13 cellular contexts compared by ENCODE assay signal in the genomic region with DNA sequence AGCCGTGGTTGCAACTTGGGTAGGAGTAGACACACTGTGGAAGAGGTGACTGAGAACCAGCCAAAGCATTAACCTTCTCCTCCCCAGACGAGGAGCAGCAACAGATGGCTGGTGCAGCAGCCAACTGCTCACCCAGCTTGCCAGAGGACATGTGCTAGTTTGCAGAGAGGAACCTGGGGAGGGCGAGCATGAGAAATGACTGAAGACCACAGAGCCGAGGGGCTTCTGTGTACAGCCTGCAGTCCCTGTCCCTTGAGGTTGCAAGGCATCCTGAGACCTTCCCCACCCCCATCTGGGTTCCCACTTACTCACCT.
DNase-seq lines count a peak whose midpoint lies in the region; ATAC-seq, FAIRE-seq and TF ChIP-seq lines count a peak whose summit lies in the region.
"Had no signal": no experiment of that assay in that cellular context is flagged by ENCODE, and none has a peak within 500 bp of the region (broad histone marks: within the 10 kb centered on the region; RNA-seq: fewer than 3 reads in every experiment).

No MANE protein-coding gene starts in this region.

- H2BK5ac ChIP-seq in H1 (ENCODE audit: low read depth, low read length) = peak overlapping the region; percentile 93

- H3K27ac ChIP-seq in H1 (ENCODE audit: low read depth, low read length) (peak overlapping the region; percentile 96), muscle layer of duodenum (ENCODE audit: low read length) (peak overlapping the region; percentile 71)
- H3K27ac ChIP-seq: heart right ventricle had no signal

- peak in 1 of 2 experiments; percentile 53; a peak in 1 of 3 replicates for TF ChIP-seq POLR2A in H1 (IDR thresholded peaks at IDR 0.05; ENCODE audit: control extremely low read depth in 1 of 2, low read depth in 2 of 2, low read length in 2 of 2)

- peak overlapping the region; percentile 66 to 75 for H3K4me2 ChIP-seq in H1 (ENCODE audit: insufficient read depth in 1 of 2, low read depth in 2 of 2, low read length in 2 of 2)

- H3K9me3 ChIP-seq in H1 (ENCODE audit: insufficient read depth in 2 of 2, low read depth in 1 of 2, low read length in 1 of 2) (no peaks in the 10 kb centered on the region), muscle layer of duodenum (ENCODE audit: control insufficient read depth in 1 of 2, low read length in 2 of 2) (no peaks in the 10 kb centered on the region)
- H3K9me3 ChIP-seq: heart right ventricle, ovary had no signal

- 56% methylated on average over 4 of the region's 4 CpGs; no CpG with 5 or more reads in 1 of the 2 experiments for WGBS in H1 (ENCODE audit: extremely low coverage in 1 of 2, insufficient coverage in 1 of 2, insufficient read length in 1 of 2, insufficient replicate concordance in 2 of 2, low coverage in 1 of 2, low lambda C conversion rate in 2 of 2, missing lambda C conversion rate in 1 of 2), 2 experiments

- no peak overlapping the region for H2AFZ ChIP-seq in H1 (ENCODE audit: low read length)

- no peak for TF ChIP-seq EP300 in H1 (IDR thresholded peaks at IDR 0.05; ENCODE audit: borderline replicate concordance in 1 of 2, low read depth in 2 of 2, low read length in 2 of 2)

- H4K8ac ChIP-seq in H1 (ENCODE audit: extremely low read depth, insufficient read depth, low read length) = peak overlapping the region; percentile 93; the same call in 1 of the 2 replicates

- H3K56ac ChIP-seq in H1 (replicated peaks; ENCODE audit: insufficient read length, low read depth, low read length) = peak overlapping the region; percentile 32

- peak overlapping the region; percentile 99; the same call in 1 of the 2 replicates for H2AK5ac ChIP-seq in H1 (ENCODE audit: low read depth, low read length)

- peak overlapping the region; percentile 81 for H3K18ac ChIP-seq in H1 (ENCODE audit: extremely low read depth, low read length)

- peak overlapping the region; percentile 99 for H2BK12ac ChIP-seq in H1 (ENCODE audit: low read depth, low read length)

- H3K23ac ChIP-seq in H1 (ENCODE audit: insufficient read length) = no peak overlapping the region

- FAIRE-seq in H1 (lab: Jason Lieb, UNC) = no peak

- H3K27me3 ChIP-seq in H1 (replicated peaks in 1 of 4; ENCODE audit: control insufficient read depth in 3 of 4, extremely low read depth in 1 of 4, insufficient read depth in 3 of 4, low read length in 3 of 4) = peaks cover 0 to 5% (median 0%) of the 10 kb centered on the region in 4 experiments; a peak in 2 of 7 replicates
- no peaks in the 10 kb centered on the region for H3K27me3 ChIP-seq in muscle layer of duodenum (ENCODE audit: low read depth, low read length)
- no peaks in the 10 kb centered on the region for H3K27me3 ChIP-seq in H7 (ENCODE audit: control insufficient read depth, insufficient read depth, low read length)
- H3K27me3 ChIP-seq: ovary had no signal

- no peak for TF ChIP-seq CTCF in H1 (IDR thresholded peaks at IDR 0.05; ENCODE audit: control extremely low read depth in 1 of 3, insufficient read depth in 1 of 3, low read depth in 1 of 3, low read length in 3 of 3)

- H3K4me1 ChIP-seq in H1 (replicated peaks in 1 of 4; ENCODE audit: control insufficient read depth in 3 of 4, insufficient read depth in 4 of 4, low read length in 3 of 4) (peaks cover 6 to 19% (median 8%) of the 10 kb centered on the region in 4 experiments), muscle layer of duodenum (ENCODE audit: control insufficient read depth in 1 of 2, insufficient read depth in 2 of 2, low read length in 2 of 2) (peaks cover 5 to 82% of the 10 kb centered on the region in 2 donors)

- H3K79me1 ChIP-seq in H1 (ENCODE audit: low read depth, low read length) = no peaks in the 10 kb centered on the region

- H3K9ac ChIP-seq in H1 (replicated peaks in 1 of 4; ENCODE audit: extremely low read depth in 1 of 4, low read depth in 3 of 4, low read length in 3 of 4) = peak overlapping the region in 3 of 4 experiments; percentile 74 to 81 (median 79); a peak in 6 of 7 replicates

- POLR2A ChIA-PET in H1 (lab: Charles Lee; ENCODE audit: partially characterized antibody) = interaction anchor here (0.6 to 1.2 kb wide), 2 partner anchors 10 to 359 kb away, joined by 3 read pairs; no protein-coding TSS in a partner anchor

- H4K5ac ChIP-seq in H1 (ENCODE audit: insufficient read length, low read depth, low read length) = peak overlapping the region; percentile 54

- ATAC-seq in HG02884 (IDR thresholded peaks at IDR 0.05; ENCODE audit: unreplicated experiment) (no peak), GM21447 (IDR thresholded peaks at IDR 0.05; ENCODE audit: unreplicated experiment) (no peak)
- ATAC-seq: left ventricle myocardium superior had no signal

- H3K36me3 ChIP-seq in H1 (ENCODE audit: control insufficient read depth in 2 of 4, insufficient read depth in 4 of 4, low read length in 3 of 4) = peaks cover 3 to 21% (median 12%) of the 10 kb centered on the region in 4 experiments; a peak in 5 of 8 replicates
- H3K36me3 ChIP-seq in muscle layer of duodenum (ENCODE audit: control insufficient read depth in 1 of 2, insufficient read depth in 2 of 2, low read length in 2 of 2) = peaks cover 20 to 25% of the 10 kb centered on the region in 2 donors
- H3K36me3 ChIP-seq in H7 (replicated peaks; ENCODE audit: control insufficient read depth, insufficient read depth, low read length) = no peaks in the 10 kb centered on the region
- H3K36me3 ChIP-seq: ovary had no signal

- H3K4ac ChIP-seq in H1 (replicated peaks; ENCODE audit: insufficient read length, low read depth, low read length) = no peak overlapping the region

- H2BK120ac ChIP-seq in H1 (replicated peaks; ENCODE audit: low read depth, low read length) = peak overlapping the region; percentile 17

- peak overlapping the region; percentile 81 for H2BK20ac ChIP-seq in H1 (ENCODE audit: low read length)

- H3K4me3 ChIP-seq in H1 (ENCODE audit: extremely low read depth in 1 of 4, insufficient read depth in 2 of 4, low read depth in 3 of 4, low read length in 4 of 4) (peak overlapping the region; percentile 14 to 51 (median 34); a peak in 4 of 8 replicates), muscle layer of duodenum (ENCODE audit: low read depth in 1 of 2, low read length in 2 of 2) (peak overlapping the region in 1 of 2 donors; percentile 47), H7 (ENCODE audit: insufficient read depth, low read depth, low read length) (no peak overlapping the region)
- H3K4me3 ChIP-seq: ovary had no signal

- no peaks in the 10 kb centered on the region for H4K20me1 ChIP-seq in H1 (replicated peaks in 1 of 2; ENCODE audit: control insufficient read depth in 1 of 2, insufficient read depth in 2 of 2, low read length in 2 of 2)

- peaks cover 5% of the 10 kb centered on the region for H3K23me2 ChIP-seq in H1 (ENCODE audit: low read depth, low read length)

- no peaks in the 10 kb centered on the region for H3K79me2 ChIP-seq in H1 (ENCODE audit: control insufficient read depth in 1 of 2, insufficient read depth in 2 of 2, low read length in 2 of 2)

- H3K14ac ChIP-seq in H1 (ENCODE audit: insufficient read length) = no peak overlapping the region

- CTCF ChIA-PET in H1 (lab: Charles Lee; ENCODE audit: partially characterized antibody) = interaction anchor here (0.9 to 6.5 kb wide), 11 partner anchors 11 to 180 kb away, joined by 3 to 50 read pairs (median 4); no protein-coding TSS in a partner anchor

- peak overlapping the region; percentile 62; the same call in 1 of the 2 replicates for H2BK15ac ChIP-seq in H1 (ENCODE audit: low read length)

- peak overlapping the region; percentile 45 for H4K91ac ChIP-seq in H1 (replicated peaks; ENCODE audit: insufficient read length, low read length)

- DNase-seq in Ammon's horn (ENCODE audit: low spot score) (peak; percentile 52), NCI-H446 (lab: John Stamatoyannopoulos, UW) (peak; percentile 37 to 87), H1 (ENCODE audit: low read depth in 1 of 2, low spot score in 2 of 2) (no peak), T-helper 9 cell (no peak), H7 (no peak)
- DNase-seq: activated CD4-positive, CD25-positive, alpha-beta regulatory T cell treated with anti-CD3 and anti-CD28 coated beads, Interleukin-2, amount 50 U/mL, for 72 hours; activated T-cell treated with anti-CD3 and anti-CD28 coated beads, Interleukin-2, amount 50 U/mL, for 72 hours; left ventricle myocardium superior had no signal

- no peak for TF ChIP-seq RAD21 in H1 (IDR thresholded peaks at IDR 0.05 in 1 of 2, conservative IDR thresholded peaks at IDR 0.05 in 1 of 2; ENCODE audit: low read depth in 2 of 2, low read length in 2 of 2)

TF ChIP-seq in H1, 55 proteins besides CTCF, POLR2A, EP300 and RAD21:
- TF ChIP-seq POLR2AphosphoS5 (IDR thresholded peaks at IDR 0.05; ENCODE audit: low read depth, low read length) (peak; percentile 72; the same call in 1 of the 2 replicates), SUZ12 (IDR thresholded peaks at IDR 0.05; ENCODE audit: low read length) (no peak), KDM1A (IDR thresholded peaks at IDR 0.05; ENCODE audit: borderline replicate concordance, low read length) (0 out of 2 replicates have a peak, but pooled peaks have one; percentile 9)

Comparison
In these comparisons a context has a peak if more than half of its experiments do, and no peak if none do; other contexts are left out.
1. DNase-seq: peak in Ammon's horn (single experiment) and NCI-H446 (2 of 2); none in H1 (0 of 2), T-helper 9 cell (single experiment) and H7 (single experiment).